In genomic region chr7:151126500-151127137, GRCh38 we compare ENCODE assay signal across 2 cellular contexts.
A peak's percentile ranks its signal among the peaks of the same experiment; 100 is the strongest.
TF ChIP-seq lines count a peak whose summit lies in the region.

No MANE protein-coding gene starts in this region.

TF ChIP-seq in Ishikawa, 13 proteins besides CTCF, POLR2A, EP300 and RAD21:
- TF ChIP-seq USF1 (IDR thresholded peaks at IDR 0.05) = peak; percentile 66; the same call in 1 of the 2 replicates
- TF ChIP-seq YY1 (IDR thresholded peaks at IDR 0.05; ENCODE audit: low read depth) = no peak
- no peak for TF ChIP-seq FOXM1 (IDR thresholded peaks at IDR 0.05; ENCODE audit: borderline replicate concordance, low read depth)
- no peak for TF ChIP-seq REST (IDR thresholded peaks at IDR 0.05; ENCODE audit: low read depth)
- TF ChIP-seq TCF12 (IDR thresholded peaks at IDR 0.05; ENCODE audit: low read depth) = peak; percentile 48; the same call in 1 of the 2 replicates
- peak; percentile 14; the same call in 1 of the 2 replicates for TF ChIP-seq TEAD4 (IDR thresholded peaks at IDR 0.05)
- TF ChIP-seq TAF1 (IDR thresholded peaks at IDR 0.05; ENCODE audit: low read depth) = no peak
- TF ChIP-seq EGR1 (IDR thresholded peaks at IDR 0.05) = no peak
- TF ChIP-seq NFIC (IDR thresholded peaks at IDR 0.05) = peak; percentile 84
- TF ChIP-seq ZBTB7A (IDR thresholded peaks at IDR 0.05; ENCODE audit: low read depth) = no peak
- no peak for TF ChIP-seq CREB1 (IDR thresholded peaks at IDR 0.05; ENCODE audit: low read depth)
- peak; percentile 63; the same call in 1 of the 2 replicates for TF ChIP-seq MAX (IDR thresholded peaks at IDR 0.05)
- TF ChIP-seq CEBPB (IDR thresholded peaks at IDR 0.05) = no peak
TF ChIP-seq in Ishikawa: peak in this region for 5.

TF ChIP-seq in H1, 55 proteins besides CTCF, POLR2A, EP300 and RAD21:
- TF ChIP-seq SIN3A (conservative IDR thresholded peaks at IDR 0.05 in 1 of 2, IDR thresholded peaks at IDR 0.05 in 1 of 2; ENCODE audit: low read depth in 1 of 2, low read length in 2 of 2) = peak; percentile 64 to 76; a peak in 2 of 4 replicates
- TF ChIP-seq NRF1 (IDR thresholded peaks at IDR 0.05; ENCODE audit: low read depth, low read length) = no peak
- TF ChIP-seq MAX (IDR thresholded peaks at IDR 0.05) = peak; percentile 74; the same call in 1 of the 2 replicates
- TF ChIP-seq JUN (IDR thresholded peaks at IDR 0.05; ENCODE audit: low read depth, low read length) = no peak
